ENCODE assay signal across 22 cellular contexts in genomic region chr12:30002677-30003076, GRCh38.
"Had no signal": no experiment of that assay in that cellular context is flagged by ENCODE, and none has a peak within 500 bp of the region (broad histone marks: within the 10 kb centered on the region; RNA-seq: fewer than 3 reads in every experiment).

No MANE protein-coding gene starts in this region.

- H3K4me1 ChIP-seq: body of pancreas, colonic mucosa, foreskin keratinocyte, heart right ventricle, left lung, right lobe of liver had no signal

- H3K27ac ChIP-seq: body of pancreas, cardiac muscle cell, colonic mucosa, foreskin keratinocyte, heart right ventricle, left lung, right lobe of liver, tibial nerve, VCaP had no signal

- FAIRE-seq: endothelial cell of umbilical vein, TTC549 had no signal

- H3K9me3 ChIP-seq: body of pancreas, colonic mucosa, heart right ventricle, left lung, right lobe of liver, tibial nerve had no signal

- H3K27me3 ChIP-seq: body of pancreas, cardiac muscle cell, colonic mucosa, heart right ventricle, left lung, right lobe of liver, tibial nerve had no signal

- H3K4me3 ChIP-seq: body of pancreas, cardiac muscle cell, colonic mucosa, heart right ventricle, left lung, lung, right lobe of liver, tibial nerve had no signal

- DNase-seq: activated CD4-positive, alpha-beta T cell treated with anti-CD3 and anti-CD28 coated beads for 48 hours; activated CD4-positive, alpha-beta T cell treated with anti-CD3 and anti-CD28 coated beads, Interleukin-2, amount 50 U/mL, for 48 hours; activated CD8-positive, alpha-beta memory T cell treated with anti-CD3 and anti-CD28 coated beads for 24 hours; activated effector memory CD4-positive, alpha-beta T cell treated with Interleukin-2 at 50 U/mL for 16 hours; activated naive CD4-positive, alpha-beta T cell treated with Interleukin-2 at 50 U/mL for 16 hours; anterior cingulate cortex; body of pancreas; cerebellar nuclear complex; colonic mucosa; effector CD8-positive, alpha-beta T cell; foreskin keratinocyte; heart right ventricle; left lung; right lobe of liver; stimulated activated CD4-positive, alpha-beta T cell treated with anti-CD3 and anti-CD28 coated beads, Interleukin-2, amount 100 ng/mL, for 48 hours; stimulated activated naive CD4-positive, alpha-beta T cell treated with Interleukin-2 at 50 U/mL for 16 hours had no signal

- H3K36me3 ChIP-seq: cardiac muscle cell, colonic mucosa, heart right ventricle, left lung, right lobe of liver, tibial nerve had no signal
